17 cellular contexts compared by ENCODE assay signal in the genomic region with DNA sequence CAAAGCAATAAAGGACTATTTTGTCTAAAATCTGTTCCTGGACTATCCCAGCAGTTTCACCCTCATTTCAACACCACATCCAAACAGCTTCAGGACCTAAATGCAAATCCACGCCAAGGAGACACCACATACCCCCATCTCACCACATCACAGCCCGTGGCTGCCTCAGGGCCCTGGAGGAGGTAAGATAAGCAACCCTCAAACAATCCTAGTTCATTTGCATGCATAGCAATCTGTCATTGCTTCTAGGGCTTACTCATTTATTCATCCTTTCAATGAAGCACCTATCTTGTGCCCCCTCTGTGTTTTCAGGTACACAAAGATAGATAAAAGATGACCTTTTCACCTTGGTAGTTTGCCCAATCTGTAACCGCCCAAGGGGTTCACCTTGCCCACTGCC.
"Had no signal": no experiment of that assay in that cellular context is flagged by ENCODE, and none has a peak within 500 bp of the region (broad histone marks: within the 10 kb centered on the region; RNA-seq: fewer than 3 reads in every experiment).

No MANE protein-coding gene starts in this region.

- H3K9me3 Mint-ChIP-seq: activated CD8-positive, alpha-beta T cell treated with anti-CD3 and anti-CD28 coated beads for 36 hours; activated naive CD4-positive, alpha-beta T cell treated with anti-CD3 and anti-CD28 coated beads, Interleukin-2, amount 50 U/mL, for 24 hours; stimulated activated effector memory CD8-positive, alpha-beta T cell treated with anti-CD3 and anti-CD28 coated beads, Interleukin-12 subunit alpha, Interleukin-12 subunit beta, amount 100 ng/mL, for 72 hours had no signal

- H3K36me3 Mint-ChIP-seq: activated naive CD4-positive, alpha-beta T cell treated with anti-CD3 and anti-CD28 coated beads, Interleukin-2, amount 50 U/mL, for 24 hours; stimulated activated effector memory CD8-positive, alpha-beta T cell treated with anti-CD3 and anti-CD28 coated beads, Interleukin-12 subunit alpha, Interleukin-12 subunit beta, amount 100 ng/mL, for 72 hours had no signal

- H3K27ac Mint-ChIP-seq: activated CD8-positive, alpha-beta T cell treated with anti-CD3 and anti-CD28 coated beads for 36 hours; activated naive CD4-positive, alpha-beta T cell treated with anti-CD3 and anti-CD28 coated beads, Interleukin-2, amount 50 U/mL, for 24 hours; nephron; stimulated activated effector memory CD8-positive, alpha-beta T cell treated with anti-CD3 and anti-CD28 coated beads, Interleukin-12 subunit alpha, Interleukin-12 subunit beta, amount 100 ng/mL, for 72 hours had no signal

- H3K4me1 Mint-ChIP-seq: activated naive CD4-positive, alpha-beta T cell treated with anti-CD3 and anti-CD28 coated beads, Interleukin-2, amount 50 U/mL, for 24 hours; nephron; stimulated activated effector memory CD8-positive, alpha-beta T cell treated with anti-CD3 and anti-CD28 coated beads, Interleukin-12 subunit alpha, Interleukin-12 subunit beta, amount 100 ng/mL, for 72 hours had no signal

- H3K36me3 ChIP-seq: adrenal gland, colonic mucosa, thyroid gland, WERI-Rb-1 had no signal

- H3K4me1 ChIP-seq: adrenal gland, body of pancreas, colonic mucosa, thyroid gland had no signal

- H3K9me3 ChIP-seq: adrenal gland, colonic mucosa, thyroid gland had no signal

- H3K4me3 ChIP-seq: adrenal gland, body of pancreas, colonic mucosa, thyroid gland had no signal

- H3K27ac ChIP-seq: adrenal gland, body of pancreas, colonic mucosa, thyroid gland, WERI-Rb-1 had no signal

- DNase-seq: activated CD4-positive, alpha-beta T cell treated with anti-CD3 and anti-CD28 coated beads for 48 hours; activated CD8-positive, alpha-beta T cell treated with anti-CD3 and anti-CD28 coated beads for 36 hours; activated effector memory CD4-positive, alpha-beta T cell treated with anti-CD3 and anti-CD28 coated beads, Interleukin-2, amount 50 U/mL, for 16 hours; activated T-cell treated with anti-CD3 and anti-CD28 coated beads, Interleukin-2, amount 50 U/mL, for 48 hours; adrenal gland; body of pancreas; caudate nucleus; colonic mucosa; hypothalamus; occipital lobe; T1000; thyroid gland; WERI-Rb-1 had no signal

- H3K27me3 Mint-ChIP-seq: activated naive CD4-positive, alpha-beta T cell treated with anti-CD3 and anti-CD28 coated beads, Interleukin-2, amount 50 U/mL, for 24 hours had no signal

- H3K27me3 ChIP-seq: adrenal gland, body of pancreas, colonic mucosa, thyroid gland had no signal

- H3K4me3 Mint-ChIP-seq: activated CD8-positive, alpha-beta T cell treated with anti-CD3 and anti-CD28 coated beads for 36 hours; activated naive CD4-positive, alpha-beta T cell treated with anti-CD3 and anti-CD28 coated beads, Interleukin-2, amount 50 U/mL, for 24 hours; nephron; stimulated activated effector memory CD8-positive, alpha-beta T cell treated with anti-CD3 and anti-CD28 coated beads, Interleukin-12 subunit alpha, Interleukin-12 subunit beta, amount 100 ng/mL, for 72 hours had no signal

- ATAC-seq: activated CD8-positive, alpha-beta T cell treated with anti-CD3 and anti-CD28 coated beads for 36 hours; body of pancreas; esophagus mucosa; stimulated activated effector memory CD8-positive, alpha-beta T cell treated with anti-CD3 and anti-CD28 coated beads, Interleukin-12 subunit alpha, Interleukin-12 subunit beta, amount 100 ng/mL, for 72 hours had no signal
